28 cellular contexts compared by ENCODE assay signal in the genomic region with DNA sequence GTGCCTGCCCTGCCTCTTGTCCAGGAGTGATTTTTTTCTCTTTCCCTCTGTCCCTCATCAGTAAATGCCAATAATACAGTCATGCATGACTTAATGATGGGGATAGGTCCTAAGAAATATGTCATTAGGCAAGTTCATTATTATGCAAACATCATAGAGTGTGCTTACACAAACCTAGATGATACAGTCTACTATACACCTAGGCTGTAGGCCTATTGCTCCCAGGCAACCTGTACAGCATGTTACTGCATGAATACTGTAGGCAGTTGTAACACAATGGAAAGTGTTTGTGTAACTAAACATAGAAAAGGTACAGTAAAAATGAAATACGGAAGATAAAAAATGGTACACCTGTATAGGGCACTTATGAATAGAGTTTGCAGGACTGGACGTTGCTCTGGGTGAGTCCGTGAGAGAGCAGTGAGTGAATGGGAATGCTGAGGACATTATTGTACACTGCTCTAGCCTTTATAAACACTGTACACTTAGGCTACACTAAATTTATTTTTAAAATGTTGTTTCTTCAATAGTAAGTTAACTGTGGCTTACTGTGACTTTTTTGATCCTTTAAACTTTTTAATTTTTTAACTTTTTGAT. TPM values are rescaled to one million over a fixed set of nuclear protein-coding genes. Genes with fewer than 3 reads are reported as not detected.
"Had no signal": no experiment of that assay in that cellular context is flagged by ENCODE, and none has a peak within 500 bp of the region (broad histone marks: within the 10 kb centered on the region; RNA-seq: fewer than 3 reads in every experiment).

No MANE protein-coding gene starts in this region.

- ATAC-seq: activated CD4-positive, alpha-beta T cell treated with anti-CD3 and anti-CD28 coated beads for 36 hours; activated T-cell treated with anti-CD3 and anti-CD28 coated beads, Interleukin-2, amount 50 U/mL, for 72 hours; T-helper 17 cell had no signal

- DNase-seq: activated CD4-positive, alpha-beta memory T cell treated with anti-CD3 and anti-CD28 coated beads, Interleukin-2, amount 10 ng/mL, durations not matched to agents 7 days and 5 days; activated CD4-positive, alpha-beta T cell treated with anti-CD3 and anti-CD28 coated beads for 36 hours; activated CD4-positive, alpha-beta T cell treated with anti-CD3 and anti-CD28 coated beads, Interleukin-2, amount 50 U/mL, for 1 hour; activated CD8-positive, alpha-beta memory T cell treated with anti-CD3 and anti-CD28 coated beads, Interleukin-2, amount 50 U/mL, for 4 hours; activated gamma-delta T cell treated with Interleukin-2 at 50 U/mL for 16 hours; activated naive CD4-positive, alpha-beta T cell treated with anti-CD3 and anti-CD28 coated beads, Interleukin-2, amount 10 ng/mL, durations not matched to agents 7 days and 5 days; activated naive CD8-positive, alpha-beta T cell treated with anti-CD3 and anti-CD28 coated beads for 36 hours; activated T-cell treated with anti-CD3 and anti-CD28 coated beads, Interleukin-2, amount 50 U/mL, for 72 hours; anterior cingulate cortex; caudate nucleus; MG63; MV-4-11; NCI-H1092 treated with DMSO at 0.1 percent for 48 hours; NCI-H1417 treated with DMSO at 0.1 percent for 48 hours; NCI-H1694; NCI-H2029; NCI-H2107; NCI-H345; NCI-H524; NCI-H748 treated with DMSO at 0.1 percent for 48 hours; SIG-M5; T-helper 17 cell; T1000 had no signal

- FAIRE-seq: TTC549 had no signal

- H3K9me3 ChIP-seq: MG63 had no signal

- H3K27me3 ChIP-seq: MG63 had no signal

- H3K27ac Mint-ChIP-seq: activated CD4-positive, alpha-beta memory T cell treated with anti-CD3 and anti-CD28 coated beads, Interleukin-2, amount 10 ng/mL, durations not matched to agents 7 days and 5 days; activated CD4-positive, alpha-beta T cell treated with anti-CD3 and anti-CD28 coated beads for 36 hours; activated naive CD4-positive, alpha-beta T cell treated with anti-CD3 and anti-CD28 coated beads, Interleukin-2, amount 10 ng/mL, durations not matched to agents 7 days and 5 days; activated naive CD8-positive, alpha-beta T cell treated with anti-CD3 and anti-CD28 coated beads for 36 hours; activated T-cell treated with anti-CD3 and anti-CD28 coated beads, Interleukin-2, amount 50 U/mL, for 72 hours; activated T-helper 2 cell treated with anti-CD3 and anti-CD28 coated beads, Interferon-gamma antibody, Interleukin-2, Interleukin-4, amounts not matched to agents 10 μg/mL and 5 μg/mL and 100 μg/mL, durations not matched to agents 14 hours and 24 hours and 36 hours; T-helper 17 cell had no signal

- H3K4me1 Mint-ChIP-seq: activated CD4-positive, alpha-beta memory T cell treated with anti-CD3 and anti-CD28 coated beads, Interleukin-2, amount 10 ng/mL, durations not matched to agents 7 days and 5 days; activated CD4-positive, alpha-beta T cell treated with anti-CD3 and anti-CD28 coated beads for 36 hours; activated naive CD4-positive, alpha-beta T cell treated with anti-CD3 and anti-CD28 coated beads, Interleukin-2, amount 10 ng/mL, durations not matched to agents 7 days and 5 days; activated naive CD8-positive, alpha-beta T cell treated with anti-CD3 and anti-CD28 coated beads for 36 hours; T-helper 17 cell had no signal

- H3K4me3 Mint-ChIP-seq: activated CD4-positive, alpha-beta memory T cell treated with anti-CD3 and anti-CD28 coated beads, Interleukin-2, amount 10 ng/mL, durations not matched to agents 7 days and 5 days; activated CD4-positive, alpha-beta T cell treated with anti-CD3 and anti-CD28 coated beads for 36 hours; activated naive CD4-positive, alpha-beta T cell treated with anti-CD3 and anti-CD28 coated beads, Interleukin-2, amount 10 ng/mL, durations not matched to agents 7 days and 5 days; activated naive CD8-positive, alpha-beta T cell treated with anti-CD3 and anti-CD28 coated beads for 36 hours; activated T-cell treated with anti-CD3 and anti-CD28 coated beads, Interleukin-2, amount 50 U/mL, for 72 hours; T-helper 17 cell had no signal

- H3K4me3 ChIP-seq: MG63 had no signal

- H3K9me3 Mint-ChIP-seq: activated CD4-positive, alpha-beta memory T cell treated with anti-CD3 and anti-CD28 coated beads, Interleukin-2, amount 10 ng/mL, durations not matched to agents 7 days and 5 days; activated naive CD4-positive, alpha-beta T cell treated with anti-CD3 and anti-CD28 coated beads, Interleukin-2, amount 10 ng/mL, durations not matched to agents 7 days and 5 days; activated naive CD8-positive, alpha-beta T cell treated with anti-CD3 and anti-CD28 coated beads for 36 hours; activated T-helper 2 cell treated with anti-CD3 and anti-CD28 coated beads, Interferon-gamma antibody, Interleukin-2, Interleukin-4, amounts not matched to agents 10 μg/mL and 5 μg/mL and 100 μg/mL, durations not matched to agents 14 hours and 24 hours and 36 hours had no signal

- H3K36me3 Mint-ChIP-seq: activated naive CD4-positive, alpha-beta T cell treated with anti-CD3 and anti-CD28 coated beads, Interleukin-2, amount 10 ng/mL, durations not matched to agents 7 days and 5 days; activated naive CD8-positive, alpha-beta T cell treated with anti-CD3 and anti-CD28 coated beads for 36 hours had no signal

- H3K36me3 ChIP-seq: MG63 had no signal

RNA-seq across cellular contexts. Expression of a gene that starts 22.1 kb away (rescaled TPM):
- total RNA-seq: activated CD4-positive, alpha-beta memory T cell treated with anti-CD3 and anti-CD28 coated beads, Interleukin-2, amount 10 ng/mL, durations not matched to agents 7 days and 5 days; activated CD4-positive, alpha-beta T cell treated with anti-CD3 and anti-CD28 coated beads for 36 hours; activated naive CD8-positive, alpha-beta T cell treated with anti-CD3 and anti-CD28 coated beads for 36 hours; activated T-cell treated with anti-CD3 and anti-CD28 coated beads, Interleukin-2, amount 50 U/mL, for 72 hours; activated T-helper 2 cell treated with anti-CD3 and anti-CD28 coated beads, Interferon-gamma antibody, Interleukin-2, Interleukin-4, amounts not matched to agents 10 μg/mL and 5 μg/mL and 100 μg/mL, durations not matched to agents 14 hours and 24 hours and 36 hours; OCI-LY7; RPMI7951; T-helper 17 cell had no signal
- polyA plus RNA-seq: adipose tissue had no signal

RNA-seq across cellular contexts. Expression of a gene that starts 34.5 kb away (rescaled TPM):
- total RNA-seq: OCI-LY7 had no signal
